1 cellular context compared by ENCODE assay signal in the genomic region with DNA sequence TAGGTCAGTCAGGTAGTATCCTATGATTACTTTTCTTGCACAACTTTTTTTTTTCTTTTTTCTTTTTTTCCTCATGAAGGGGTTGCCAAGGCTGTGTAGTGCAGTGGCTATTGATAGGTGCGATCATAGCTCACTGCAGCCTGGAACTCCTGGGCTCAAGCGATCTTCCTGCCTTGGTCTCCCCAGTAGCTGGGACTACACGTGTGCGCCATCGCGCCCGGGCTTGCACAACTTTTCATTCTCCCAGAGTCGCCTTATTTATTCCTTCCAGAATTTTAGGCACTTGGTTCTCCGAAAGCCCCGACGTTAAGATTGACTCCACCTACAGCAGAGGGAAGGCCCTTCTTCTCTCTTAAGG.
TF ChIP-seq lines count a peak whose summit lies in the region.

No MANE protein-coding gene starts in this region.

TF ChIP-seq in WTC11, 78 proteins besides CTCF, POLR2A, EP300 and RAD21 (continued from another document):
- TF ChIP-seq, protein P1, sequence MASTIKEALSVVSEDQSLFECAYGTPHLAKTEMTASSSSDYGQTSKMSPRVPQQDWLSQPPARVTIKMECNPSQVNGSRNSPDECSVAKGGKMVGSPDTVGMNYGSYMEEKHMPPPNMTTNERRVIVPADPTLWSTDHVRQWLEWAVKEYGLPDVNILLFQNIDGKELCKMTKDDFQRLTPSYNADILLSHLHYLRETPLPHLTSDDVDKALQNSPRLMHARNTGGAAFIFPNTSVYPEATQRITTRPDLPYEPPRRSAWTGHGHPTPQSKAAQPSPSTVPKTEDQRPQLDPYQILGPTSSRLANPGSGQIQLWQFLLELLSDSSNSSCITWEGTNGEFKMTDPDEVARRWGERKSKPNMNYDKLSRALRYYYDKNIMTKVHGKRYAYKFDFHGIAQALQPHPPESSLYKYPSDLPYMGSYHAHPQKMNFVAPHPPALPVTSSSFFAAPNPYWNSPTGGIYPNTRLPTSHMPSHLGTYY (CRISPR knock-in tag; IDR thresholded peaks at IDR 0.05), result no peak
- TF ChIP-seq EMX1 (CRISPR knock-in tag; IDR thresholded peaks at IDR 0.05) (no peak), GRHL2 (CRISPR knock-in tag; IDR thresholded peaks at IDR 0.05; ENCODE audit: insufficient replicate concordance, severe bottlenecking) (no peak), OVOL2 (CRISPR knock-in tag; IDR thresholded peaks at IDR 0.05; ENCODE audit: borderline replicate concordance) (no peak)
